ENCODE assay signal across 8 cellular contexts in genomic region chr7:78018541-78019456, GRCh38.
DNase-seq lines count a peak whose midpoint lies in the region; ATAC-seq and TF ChIP-seq lines count a peak whose summit lies in the region.

No MANE protein-coding gene starts in this region.

- H3K4me3 Mint-ChIP-seq in CD8-positive, alpha-beta memory T cell: peak overlapping the region; percentile 82 to 91 (median 86)
- peak overlapping the region; percentile 67 for H3K4me3 Mint-ChIP-seq in activated CD8-positive, alpha-beta memory T cell treated with anti-CD3 and anti-CD28 coated beads, Interleukin-2, amount 10 ng/mL, durations not matched to agents 7 days and 5 days

- TF ChIP-seq POLR2A in NB4 (IDR thresholded peaks at IDR 0.05; ENCODE audit: extremely low read depth, insufficient read length): no peak

- H3K27ac ChIP-seq in CD8-positive, alpha-beta memory T cell (ENCODE audit: low read depth, low read length): no peak overlapping the region
- H3K27ac ChIP-seq in osteoblast (ENCODE audit: low read depth, low read length): no peak overlapping the region

- H3K79me2 ChIP-seq in osteoblast (ENCODE audit: insufficient read depth, low read length): no peaks in the 10 kb centered on the region

- POLR2A ChIA-PET in CD8-positive, alpha-beta memory T cell (lab: Charles Lee): interaction anchor here (1.0 to 1.5 kb wide), 2 partner anchors 221 to 323 kb away, joined by 3 to 4 read pairs; partner anchors contain the start of genes PHTF2 and TMEM60

- peak overlapping the region; percentile 69 for H2AFZ ChIP-seq in osteoblast (ENCODE audit: low read length)

- ATAC-seq in GM21576 (IDR thresholded peaks at IDR 0.05; ENCODE audit: unreplicated experiment): peak; percentile 9
- no peak for ATAC-seq in activated CD8-positive, alpha-beta memory T cell treated with anti-CD3 and anti-CD28 coated beads, Interleukin-2, amount 10 ng/mL, durations not matched to agents 7 days and 5 days
- no peak for ATAC-seq in left lobe of liver

- H3K27me3 Mint-ChIP-seq in CD8-positive, alpha-beta memory T cell: peaks cover 4 to 21% of the 10 kb centered on the region in 2 donors
- peaks cover 50% of the 10 kb centered on the region for H3K27me3 Mint-ChIP-seq in activated CD8-positive, alpha-beta memory T cell treated with anti-CD3 and anti-CD28 coated beads, Interleukin-2, amount 10 ng/mL, durations not matched to agents 7 days and 5 days

- no peak for DNase-seq in CD8-positive, alpha-beta memory T cell
- peak; percentile 53 for DNase-seq in NB4 (ENCODE audit: low read depth)
- no peak for DNase-seq in activated CD8-positive, alpha-beta memory T cell treated with anti-CD3 and anti-CD28 coated beads, Interleukin-2, amount 10 ng/mL, durations not matched to agents 7 days and 5 days
- DNase-seq in foreskin fibroblast: peak; percentile 25 to 71
- peak; percentile 86 for DNase-seq in osteoblast (ENCODE audit: insufficient read length, low spot score, missing footprints)
- DNase-seq in OCI-M2 (lab: John Stamatoyannopoulos, UW; ENCODE audit: unreplicated experiment): no peak
- DNase-seq in left lobe of liver (ENCODE audit: low spot score): no peak

- no peaks in the 10 kb centered on the region for H3K27me3 ChIP-seq in CD8-positive, alpha-beta memory T cell (ENCODE audit: insufficient read depth, low read length, poor library complexity, severe bottlenecking)
- H3K27me3 ChIP-seq in osteoblast (ENCODE audit: insufficient read depth, low read length): peaks cover 6% of the 10 kb centered on the region

- H3K27ac Mint-ChIP-seq in CD8-positive, alpha-beta memory T cell: peak overlapping the region in 3 of 8 donors; percentile 43 to 79 (median 67)
- H3K27ac Mint-ChIP-seq in activated CD8-positive, alpha-beta memory T cell treated with anti-CD3 and anti-CD28 coated beads, Interleukin-2, amount 10 ng/mL, durations not matched to agents 7 days and 5 days: peak overlapping the region; percentile 24

- no peaks in the 10 kb centered on the region for H3K9me3 Mint-ChIP-seq in CD8-positive, alpha-beta memory T cell
- H3K9me3 Mint-ChIP-seq in activated CD8-positive, alpha-beta memory T cell treated with anti-CD3 and anti-CD28 coated beads, Interleukin-2, amount 10 ng/mL, durations not matched to agents 7 days and 5 days (ENCODE audit: low read depth): no peaks in the 10 kb centered on the region

- H3K4me2 ChIP-seq in osteoblast (ENCODE audit: insufficient read depth, low read length): peak overlapping the region; percentile 80

- no peak for TF ChIP-seq CTCF in NB4 (IDR thresholded peaks at IDR 0.05; ENCODE audit: low read depth, low read length)
- TF ChIP-seq CTCF in foreskin fibroblast (IDR thresholded peaks at IDR 0.05; ENCODE audit: low read depth, low read length): no peak
- TF ChIP-seq CTCF in osteoblast (IDR thresholded peaks at IDR 0.05; ENCODE audit: extremely low read depth, low read depth, low read length): peak; percentile 31

- no peak overlapping the region for H3K4me3 ChIP-seq in CD8-positive, alpha-beta memory T cell (ENCODE audit: low read length)
- H3K4me3 ChIP-seq in NB4 (ENCODE audit: low read depth, low read length) (peak overlapping the region; percentile 6), foreskin fibroblast (ENCODE audit: low read depth in 1 of 2, low read length in 2 of 2) (peak overlapping the region; percentile 50 to 56), osteoblast (ENCODE audit: insufficient read depth, low read length) (peak overlapping the region; percentile 66)

- H3K4me1 ChIP-seq in CD8-positive, alpha-beta memory T cell (ENCODE audit: insufficient read depth, low read length): peaks cover 6% of the 10 kb centered on the region
- peaks cover 21% of the 10 kb centered on the region for H3K4me1 ChIP-seq in osteoblast (ENCODE audit: insufficient read depth, low read length)

- peaks cover 10 to 23% (median 19%) of the 10 kb centered on the region in 3 donors for H3K4me1 Mint-ChIP-seq in CD8-positive, alpha-beta memory T cell
- peaks cover 17% of the 10 kb centered on the region for H3K4me1 Mint-ChIP-seq in activated CD8-positive, alpha-beta memory T cell treated with anti-CD3 and anti-CD28 coated beads, Interleukin-2, amount 10 ng/mL, durations not matched to agents 7 days and 5 days

- peaks cover 0 to 4% (median 0%) of the 10 kb centered on the region in 3 donors for H3K36me3 Mint-ChIP-seq in CD8-positive, alpha-beta memory T cell
- H3K36me3 Mint-ChIP-seq in activated CD8-positive, alpha-beta memory T cell treated with anti-CD3 and anti-CD28 coated beads, Interleukin-2, amount 10 ng/mL, durations not matched to agents 7 days and 5 days: no peaks in the 10 kb centered on the region

- no peaks in the 10 kb centered on the region for H3K36me3 ChIP-seq in CD8-positive, alpha-beta memory T cell (ENCODE audit: insufficient read depth, low read length)
- H3K36me3 ChIP-seq in osteoblast (ENCODE audit: insufficient read depth, low read length): no peaks in the 10 kb centered on the region

- CTCF ChIA-PET in CD8-positive, alpha-beta memory T cell (lab: Charles Lee): interaction anchor here (1.3 to 4.9 kb wide), 7 partner anchors 9 to 323 kb away, joined by 3 to 51 read pairs (median 5); partner anchors contain the start of gene RSBN1L
- CTCF ChIA-PET in activated CD8-positive, alpha-beta memory T cell treated with anti-CD3 and anti-CD28 coated beads, Interleukin-2, amount 10 ng/mL, durations not matched to agents 7 days and 5 days (lab: Charles Lee): interaction anchor here (0.7 to 3.9 kb wide), 8 partner anchors 9 to 367 kb away, joined by 3 to 39 read pairs (median 4); no protein-coding TSS in a partner anchor

- H3K9me3 ChIP-seq in CD8-positive, alpha-beta memory T cell (ENCODE audit: low read length): no peaks in the 10 kb centered on the region
- no peaks in the 10 kb centered on the region for H3K9me3 ChIP-seq in osteoblast (ENCODE audit: low read depth, low read length)

- H4K20me1 ChIP-seq in osteoblast (ENCODE audit: insufficient read depth, low read length): no peaks in the 10 kb centered on the region

Comparison
In these comparisons a context has a peak if more than half of its experiments do, and no peak if none do; other contexts are left out.
1. DNase-seq: peak in NB4 (single experiment), foreskin fibroblast (2 of 2) and osteoblast (single experiment); none in CD8-positive, alpha-beta memory T cell (0 of 5), activated CD8-positive, alpha-beta memory T cell treated with anti-CD3 and anti-CD28 coated beads, Interleukin-2, amount 10 ng/mL, durations not matched to agents 7 days and 5 days (single experiment), OCI-M2 (single experiment) and left lobe of liver (single experiment).